Comparison of ENCODE assay signal across 12 cellular contexts in genomic region chr14:51539571-51540037, GRCh38.
DNase-seq lines count a peak whose midpoint lies in the region; ATAC-seq and TF ChIP-seq lines count a peak whose summit lies in the region.
"Had no signal": no experiment of that assay in that cellular context is flagged by ENCODE, and none has a peak within 500 bp of the region (broad histone marks: within the 10 kb centered on the region; RNA-seq: fewer than 3 reads in every experiment).

No MANE protein-coding gene starts in this region.

- DNase-seq in GM04504 (ENCODE audit: low read depth) (peak; percentile 68), fibroblast of the aortic adventitia (ENCODE audit: low read depth) (peak; percentile 87), pulmonary artery endothelial cell (ENCODE audit: low read depth, low spot score) (peak; percentile 80), medulla oblongata (ENCODE audit: extremely low spot score) (no peak), DMS53 treated with DMSO at 0.1 percent for 48 hours (lab: John Stamatoyannopoulos, UW; ENCODE audit: unreplicated experiment) (no peak)
- DNase-seq in stimulated activated CD4-positive, alpha-beta T cell treated with anti-CD3 and anti-CD28 coated beads, Interleukin-4, amount 100 ng/mL, for 1 hour = no peak
- DNase-seq: gastrocnemius medialis, GDM1, OCI-M1 had no signal

- peak; percentile 96 for ATAC-seq in SK-N-SH treated with all-trans-retinoic acid at 6 μM for 48 hours
- ATAC-seq in GM19467 (IDR thresholded peaks at IDR 0.05; ENCODE audit: unreplicated experiment) = no peak
- ATAC-seq: activated naive CD4-positive, alpha-beta T cell treated with anti-CD3 and anti-CD28 coated beads, Interleukin-2, amount 50 U/mL, for 72 hours; gastrocnemius medialis had no signal

- TF ChIP-seq CTCF in fibroblast of the aortic adventitia (IDR thresholded peaks at IDR 0.05; ENCODE audit: insufficient read depth, low read length) = no peak

- peak overlapping the region; percentile 15 for H3K4me3 ChIP-seq in fibroblast of the aortic adventitia (ENCODE audit: low read depth, low read length)
- H3K4me3 ChIP-seq: gastrocnemius medialis had no signal

TF ChIP-seq in SK-N-SH treated with all-trans-retinoic acid at 6 μM for 48 hours, 23 proteins besides CTCF, POLR2A, EP300 and RAD21:
- no peak for TF ChIP-seq BACH2 (CRISPR knock-in tag; IDR thresholded peaks at IDR 0.05; ENCODE audit: borderline replicate concordance)
- no peak for TF ChIP-seq ZNF70 (CRISPR knock-in tag; IDR thresholded peaks at IDR 0.05)
- TF ChIP-seq ISL1 (CRISPR knock-in tag; IDR thresholded peaks at IDR 0.05) = 0 out of 2 replicates have a peak, but pooled peaks have one; percentile 32
TF ChIP-seq in SK-N-SH treated with all-trans-retinoic acid at 6 μM for 48 hours: peak in this region for 1.

Comparison
In these comparisons a context has a peak if more than half of its experiments do, and no peak if none do; other contexts are left out.
1. DNase-seq: peak in GM04504 (single experiment), fibroblast of the aortic adventitia (single experiment) and pulmonary artery endothelial cell (single experiment); none in stimulated activated CD4-positive, alpha-beta T cell treated with anti-CD3 and anti-CD28 coated beads, Interleukin-4, amount 100 ng/mL, for 1 hour (single experiment), medulla oblongata (single experiment) and DMS53 treated with DMSO at 0.1 percent for 48 hours (single experiment).